ENCODE assay signal across 8 cellular contexts in genomic region chr11:64675417-64676252, GRCh38. TPM values are rescaled to one million over a fixed set of nuclear protein-coding genes. Genes with fewer than 3 reads are reported as not detected.
DNase-seq lines count a peak whose midpoint lies in the region; ATAC-seq and TF ChIP-seq lines count a peak whose summit lies in the region.

No MANE protein-coding gene starts in this region.

- H3K23ac ChIP-seq in mesendoderm (ENCODE audit: low read length) = no peak overlapping the region

- H3K56ac ChIP-seq in mesendoderm (ENCODE audit: low read length) = no peak overlapping the region

- H3K18ac ChIP-seq in mesendoderm (ENCODE audit: low read length) = no peak overlapping the region

- H2BK15ac ChIP-seq in mesendoderm (replicated peaks; ENCODE audit: low read depth) = no peak overlapping the region

- no peak overlapping the region for H3K9ac ChIP-seq in mesendoderm (ENCODE audit: low read length)

- no peak overlapping the region for H3K27ac Mint-ChIP-seq in activated naive CD8-positive, alpha-beta T cell treated with anti-CD3 and anti-CD28 coated beads for 36 hours

- peaks cover 10% of the 10 kb centered on the region for H3K27me3 Mint-ChIP-seq in activated naive CD8-positive, alpha-beta T cell treated with anti-CD3 and anti-CD28 coated beads for 36 hours

- H3K4me2 ChIP-seq in mesendoderm (ENCODE audit: low read length) = no peak overlapping the region

- no peaks in the 10 kb centered on the region for H3K79me2 ChIP-seq in mesendoderm (ENCODE audit: control insufficient read depth, insufficient read depth, low read length)

- no peaks in the 10 kb centered on the region for H3K79me1 ChIP-seq in mesendoderm (ENCODE audit: low read length)

- no peak overlapping the region for H2BK5ac ChIP-seq in mesendoderm (ENCODE audit: low read length)

- no peak overlapping the region for H2AK5ac ChIP-seq in mesendoderm (ENCODE audit: low read length)

- no peak overlapping the region for H3K4me3 Mint-ChIP-seq in activated naive CD8-positive, alpha-beta T cell treated with anti-CD3 and anti-CD28 coated beads for 36 hours

- H3K4ac ChIP-seq in mesendoderm (ENCODE audit: low read depth, low read length) = no peak overlapping the region

- DNase-seq in ELR (ENCODE audit: low read depth) = peak; percentile 65
- DNase-seq in NCI-H82 (lab: John Stamatoyannopoulos, UW) = peak; percentile 84
- DNase-seq in fibroblast of pulmonary artery (ENCODE audit: low read depth) = peak; percentile 87
- DNase-seq in posterior vena cava (ENCODE audit: low spot score) = peak; percentile 94
- DNase-seq in mesendoderm = no peak
- no peak for DNase-seq in activated naive CD8-positive, alpha-beta T cell treated with anti-CD3 and anti-CD28 coated beads for 36 hours

- no peaks in the 10 kb centered on the region for H3K36me3 ChIP-seq in mesendoderm (ENCODE audit: control insufficient read depth, insufficient read depth, low read length)

- intact Hi-C loops in posterior vena cava (cut with DNase I) = no loop called here

- H3K9me3 Mint-ChIP-seq in activated naive CD8-positive, alpha-beta T cell treated with anti-CD3 and anti-CD28 coated beads for 36 hours = no peaks in the 10 kb centered on the region

- no peak overlapping the region for H4K5ac ChIP-seq in mesendoderm (ENCODE audit: low read length)

- H3K27me3 ChIP-seq in mesendoderm (ENCODE audit: insufficient read depth, low read length, poor library complexity) = no peaks in the 10 kb centered on the region

- ATAC-seq in HG03469 (IDR thresholded peaks at IDR 0.05; ENCODE audit: unreplicated experiment) = no peak
- ATAC-seq in HG03280 (IDR thresholded peaks at IDR 0.05; ENCODE audit: unreplicated experiment) = no peak

- no CpG with 5 or more reads among the region's 20 CpGs for WGBS in mesendoderm (ENCODE audit: extremely low coverage, insufficient coverage, low lambda C conversion rate)

- no peaks in the 10 kb centered on the region for H3K4me1 Mint-ChIP-seq in activated naive CD8-positive, alpha-beta T cell treated with anti-CD3 and anti-CD28 coated beads for 36 hours

- no peak overlapping the region for H2BK120ac ChIP-seq in mesendoderm (ENCODE audit: low read depth, low read length)

- H3K4me1 ChIP-seq in mesendoderm (ENCODE audit: control insufficient read depth, low read depth, low read length) = no peaks in the 10 kb centered on the region

- no peak overlapping the region for H3K27ac ChIP-seq in mesendoderm (ENCODE audit: low read depth, low read length)

- no peaks in the 10 kb centered on the region for H3K36me3 Mint-ChIP-seq in activated naive CD8-positive, alpha-beta T cell treated with anti-CD3 and anti-CD28 coated beads for 36 hours

- no peak overlapping the region for H3K4me3 ChIP-seq in fibroblast of pulmonary artery (replicated peaks; ENCODE audit: low read depth, low read length)
- H3K4me3 ChIP-seq in mesendoderm (ENCODE audit: low read length) = no peak overlapping the region

- no peak for TF ChIP-seq CTCF in fibroblast of pulmonary artery (IDR thresholded peaks at IDR 0.05; ENCODE audit: low read length, missing control alignments)

- H4K8ac ChIP-seq in mesendoderm (ENCODE audit: low read depth, low read length) = no peak overlapping the region

RNA-seq across cellular contexts. Expression of gene NRXN2, which starts 47.4 kb away (rescaled TPM):
- 1 to 10 TPM; 7.9 to 8.8 TPM for total RNA-seq in posterior vena cava
- 0.39 TPM for polyA plus RNA-seq in mesendoderm (2013, experiment 1 of 2)
- polyA plus RNA-seq in mesendoderm (2013, experiment 2 of 2) = 0.74 TPM
- under 1 TPM; 0.20 to 0.58 TPM for total RNA-seq in activated naive CD8-positive, alpha-beta T cell treated with anti-CD3 and anti-CD28 coated beads for 36 hours

Comparison
In these comparisons a context has a peak if more than half of its experiments do, and no peak if none do; other contexts are left out.
1. DNase-seq: peak in ELR (single experiment), NCI-H82 (single experiment), fibroblast of pulmonary artery (single experiment) and posterior vena cava (single experiment); none in mesendoderm (single experiment) and activated naive CD8-positive, alpha-beta T cell treated with anti-CD3 and anti-CD28 coated beads for 36 hours (single experiment).
2. RNA of gene NRXN2, which starts 47.4 kb away (total RNA-seq): 7.9 to 8.8 TPM in posterior vena cava; 0.20 to 0.58 TPM in activated naive CD8-positive, alpha-beta T cell treated with anti-CD3 and anti-CD28 coated beads for 36 hours; every median in the first group is over 4 times any median in the second.